20 cellular contexts compared by ENCODE assay signal in the genomic region with DNA sequence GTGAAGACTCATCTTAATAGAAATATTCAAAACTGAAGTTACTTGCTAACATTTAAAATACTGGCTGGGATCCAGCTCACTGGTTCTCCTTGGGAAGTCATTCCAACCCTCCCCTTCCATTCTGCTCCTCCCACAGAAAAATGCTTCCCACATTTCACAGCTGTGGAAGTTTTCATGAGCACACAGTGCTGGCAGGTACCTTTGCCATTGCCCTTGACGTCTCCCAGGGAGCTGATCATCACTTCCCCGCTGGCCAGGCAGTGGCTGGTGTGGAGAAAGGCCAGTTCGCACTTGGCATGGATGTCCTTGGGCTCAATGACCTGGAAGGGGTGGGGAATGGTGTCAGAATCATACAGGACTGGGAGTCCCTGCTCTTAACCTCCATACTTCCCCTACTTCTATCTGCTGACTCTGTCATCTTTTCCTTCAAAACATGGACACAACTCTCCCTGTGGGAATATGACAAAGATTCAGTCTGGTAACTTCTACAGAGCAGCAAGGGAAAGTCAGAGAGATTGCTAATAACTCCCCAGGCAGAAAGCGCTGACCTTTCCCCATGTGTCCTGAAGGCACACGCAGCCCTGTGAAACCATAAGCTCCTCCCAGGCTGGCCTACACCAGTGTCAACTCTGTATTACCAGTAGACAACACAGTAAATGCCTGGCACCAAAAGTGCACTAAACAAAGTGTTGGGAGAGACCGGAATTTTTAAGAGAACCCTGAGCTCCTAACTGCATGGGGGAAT. TPM values are rescaled to one million over a fixed set of nuclear protein-coding genes. Genes with fewer than 3 reads are reported as not detected.
DNase-seq lines count a peak whose midpoint lies in the region; ATAC-seq and TF ChIP-seq lines count a peak whose summit lies in the region.
"Had no signal": no experiment of that assay in that cellular context is flagged by ENCODE, and none has a peak within 500 bp of the region (broad histone marks: within the 10 kb centered on the region; RNA-seq: fewer than 3 reads in every experiment).

No MANE protein-coding gene starts in this region.

- H3K9me3 Mint-ChIP-seq in activated T-cell treated with anti-CD3 and anti-CD28 coated beads, Interleukin-2, amount 50 U/mL, for 24 hours: peaks cover under 1% of the 10 kb centered on the region

- TF ChIP-seq CTCF in fibroblast of villous mesenchyme (IDR thresholded peaks at IDR 0.05; ENCODE audit: insufficient read depth, low read depth, low read length) (no peak), right lobe of liver (IDR thresholded peaks at IDR 0.05) (no peak), stomach (IDR thresholded peaks at IDR 0.05) (no peak), OCI-LY7 (conservative IDR thresholded peaks at IDR 0.05; ENCODE audit: low read length) (no peak)

- no peaks in the 10 kb centered on the region for H3K9me3 ChIP-seq in right lobe of liver
- peaks cover 0 to 1% (median 0%) of the 10 kb centered on the region in 4 donors for H3K9me3 ChIP-seq in stomach
- peaks cover under 1% of the 10 kb centered on the region; the same call in 1 of the 2 replicates for H3K9me3 ChIP-seq in OCI-LY7 (ENCODE audit: low read length)
- H3K9me3 ChIP-seq: SK-N-SH had no signal

- POLR2A ChIA-PET in OCI-LY7 (lab: Charles Lee): interaction anchor here (0.6 kb wide), 2 partner anchors 15 to 1134 kb away, joined by 3 to 6 read pairs; no protein-coding TSS in a partner anchor

- H3K4me2 ChIP-seq in OCI-LY7 (ENCODE audit: low read length): no peak overlapping the region
- H3K4me2 ChIP-seq: SK-N-SH had no signal

- intact Hi-C loops in right lobe of liver (cut with DNase I) (no loop called here), stomach (cut with DNase I; ENCODE audit: low total_unique reads) (no loop called here), OCI-LY7 (cut with micrococcal nuclease; ENCODE audit: unreplicated experiment) (no loop called here)

- H3K27ac ChIP-seq in right lobe of liver: peak overlapping the region; percentile 39 to 67 (median 40)
- peak overlapping the region; percentile 6 to 89 (median 40) for H3K27ac ChIP-seq in stomach
- H3K27ac ChIP-seq in OCI-LY7 (ENCODE audit: low read depth, low read length, poor library complexity, severe bottlenecking): no peak overlapping the region

- TF ChIP-seq POLR2A in right lobe of liver (IDR thresholded peaks at IDR 0.05) (no peak), stomach (IDR thresholded peaks at IDR 0.05) (no peak)

- CTCF ChIA-PET in OCI-LY7 (lab: Charles Lee; ENCODE audit: unreplicated experiment): no interaction called here

- no peaks in the 10 kb centered on the region for H3K79me2 ChIP-seq in OCI-LY7 (ENCODE audit: insufficient read depth, low read depth, low read length)

- no peaks in the 10 kb centered on the region for H3K9me2 ChIP-seq in OCI-LY7 (ENCODE audit: insufficient read depth, low read length)
- H3K9me2 ChIP-seq: SK-N-SH had no signal

- no peaks in the 10 kb centered on the region for H4K20me1 ChIP-seq in OCI-LY7 (ENCODE audit: insufficient read depth, low read length)

- WGBS in right lobe of liver (ENCODE audit: insufficient coverage, low coverage, low lambda C conversion rate, missing lambda C conversion rate): 15% methylated on average over 5 of the region's 6 CpGs
- WGBS in stomach, 5 donors: 61 to 84% (median 67%) methylated on average over 5 to 6 of the region's 6 CpGs

- H3K27me3 ChIP-seq in right lobe of liver (no peaks in the 10 kb centered on the region), stomach (no peaks in the 10 kb centered on the region)
- H3K27me3 ChIP-seq: MG63 had no signal

- no peak overlapping the region for H3K4me3 ChIP-seq in fibroblast of villous mesenchyme (ENCODE audit: low read depth, low read length)
- peak overlapping the region in 1 of 3 donors; percentile 16 for H3K4me3 ChIP-seq in right lobe of liver
- no peak overlapping the region for H3K4me3 ChIP-seq in stomach
- H3K4me3 ChIP-seq in OCI-LY7 (ENCODE audit: low read depth, low read length, poor library complexity, severe bottlenecking): no peak overlapping the region
- H3K4me3 ChIP-seq: MG63 had no signal

- BruUV-seq in OCI-LY7 (replicated peaks; lab: Mats Ljungman, UMichigan): no TSS peak

- TF ChIP-seq EP300 in stomach (IDR thresholded peaks at IDR 0.05): no peak

- no peak overlapping the region for H3K4me3 Mint-ChIP-seq in activated T-cell treated with anti-CD3 and anti-CD28 coated beads, Interleukin-2, amount 50 U/mL, for 24 hours
- H3K4me3 Mint-ChIP-seq: CD4-positive, alpha-beta T cell; dendritic cell treated with granulocyte-macrophage colony-stimulating factor and Interleukin-4, amounts not matched to agents 40 ng/mL and 50 ng/mL, for 4 days; T-helper 2 cell treated with Interferon-gamma antibody and Interleukin-4, amounts not matched to agents 5 μg/mL and 100 μg/mL, for 36 hours had no signal

- peak; percentile 40 to 49 (median 47) for ATAC-seq in right lobe of liver
- ATAC-seq in HG02870 (IDR thresholded peaks at IDR 0.05; ENCODE audit: unreplicated experiment): no peak

- DNase-seq in amniotic epithelial cell (ENCODE audit: low read depth) (peak; percentile 53), fibroblast of villous mesenchyme (ENCODE audit: low read depth) (peak; percentile 12), right lobe of liver (peak; percentile 66 to 83 (median 82)), stomach (peak; percentile 37), SW480 (ENCODE audit: low spot score) (no peak), OCI-LY7 (ENCODE audit: low spot score) (no peak)
- no peak for DNase-seq in activated T-cell treated with anti-CD3 and anti-CD28 coated beads, Interleukin-2, amount 50 U/mL, for 24 hours
- DNase-seq: activated CD8-positive, alpha-beta memory T cell treated with anti-CD3 and anti-CD28 coated beads, Interleukin-2, amount 50 U/mL, for 48 hours; activated gamma-delta T cell; CD4-positive, alpha-beta T cell; DMS 273 treated with DMSO at 0.1 percent for 48 hours; hippocampal formation; mesenchymal stem cell; MG63; NCI-H1417 treated with DMSO at 0.1 percent for 48 hours; NCI-H2107; SK-N-SH had no signal

- H3K4me1 Mint-ChIP-seq in activated T-cell treated with anti-CD3 and anti-CD28 coated beads, Interleukin-2, amount 50 U/mL, for 24 hours (ENCODE audit: low read depth): no peaks in the 10 kb centered on the region

- H3K27me3 Mint-ChIP-seq in activated T-cell treated with anti-CD3 and anti-CD28 coated beads, Interleukin-2, amount 50 U/mL, for 24 hours: no peaks in the 10 kb centered on the region
- H3K27me3 Mint-ChIP-seq: CD4-positive, alpha-beta T cell; dendritic cell treated with granulocyte-macrophage colony-stimulating factor and Interleukin-4, amounts not matched to agents 40 ng/mL and 50 ng/mL, for 4 days had no signal

- no peaks in the 10 kb centered on the region for H3K36me3 Mint-ChIP-seq in activated T-cell treated with anti-CD3 and anti-CD28 coated beads, Interleukin-2, amount 50 U/mL, for 24 hours (ENCODE audit: low read depth)

- peaks cover 0 to 55% (median 21%) of the 10 kb centered on the region in 4 donors for H3K4me1 ChIP-seq in right lobe of liver
- H3K4me1 ChIP-seq in stomach: peaks cover 40 to 66% (median 56%) of the 10 kb centered on the region in 4 donors
- H3K4me1 ChIP-seq in OCI-LY7 (ENCODE audit: insufficient read depth, low read length, poor library complexity, severe bottlenecking): peaks cover 6% of the 10 kb centered on the region

- H2AFZ ChIP-seq in OCI-LY7 (ENCODE audit: low read length): no peak overlapping the region

- H3K36me3 ChIP-seq in right lobe of liver (peaks cover 0 to 57% (median 21%) of the 10 kb centered on the region in 4 donors), stomach (peaks cover 34 to 63% (median 56%) of the 10 kb centered on the region in 4 donors), OCI-LY7 (ENCODE audit: insufficient read depth, low read length) (no peaks in the 10 kb centered on the region)
- H3K36me3 ChIP-seq: MG63 had no signal

- H3K27ac Mint-ChIP-seq in activated T-cell treated with anti-CD3 and anti-CD28 coated beads, Interleukin-2, amount 50 U/mL, for 24 hours: no peak overlapping the region
- H3K27ac Mint-ChIP-seq: CD4-positive, alpha-beta T cell; dendritic cell treated with granulocyte-macrophage colony-stimulating factor and Interleukin-4, amounts not matched to agents 40 ng/mL and 50 ng/mL, for 4 days; T-helper 2 cell treated with Interferon-gamma antibody and Interleukin-4, amounts not matched to agents 5 μg/mL and 100 μg/mL, for 36 hours had no signal

RNA-seq across cellular contexts. Expression of gene SELENBP1, which starts 4.3 kb away (rescaled TPM):
- total RNA-seq in fibroblast of villous mesenchyme: 23.3 and 27.7 TPM in 2 replicates
- 100 to 1,000 TPM in 4 of 6 experiments, 10 to 100 TPM in 2; 83.4 to 423 (median 208) TPM for total RNA-seq in right lobe of liver
- 100 to 1,000 TPM in 4 of 5 donors, 10 to 100 TPM in 1; 68.8 to 661 (median 281) TPM for total RNA-seq in stomach
- 100 to 1,000 TPM; 102 to 153 (median 117) TPM for polyA plus RNA-seq in stomach
- total RNA-seq in OCI-LY7 (2014; rRNA removed; shearing (Covaris generic)): not detected in 2 replicates
- total RNA-seq in OCI-LY7 (2022): not detected in 2 replicates
- total RNA-seq: CD4-positive, alpha-beta T cell had no signal

RNA-seq across cellular contexts. Expression of gene RFX5, which starts 21.1 kb away (rescaled TPM):
- total RNA-seq in fibroblast of villous mesenchyme: 34.8 and 58.7 TPM in 2 replicates
- 10 to 100 TPM in 5 of 6 experiments, 1 to 10 TPM in 1; 9.8 to 23.0 (median 16.8) TPM for total RNA-seq in right lobe of liver
- 100 to 1,000 TPM in 1 of 5 donors, 10 to 100 TPM in 4; 20.4 to 117 (median 39.1) TPM for total RNA-seq in stomach
- polyA plus RNA-seq in stomach: 10 to 100 TPM in 2 of 3 donors, 1 to 10 TPM in 1; 9.9 to 19.4 (median 14.2) TPM
- 99.7 and 122 TPM in 2 replicates for total RNA-seq in OCI-LY7 (2014; rRNA removed; shearing (Covaris generic))
- total RNA-seq in OCI-LY7 (2022): 115 and 131 TPM in 2 replicates

RNA-seq across cellular contexts. Expression of gene PSMB4, which starts 31.2 kb away (rescaled TPM):
- total RNA-seq in fibroblast of villous mesenchyme (427 and 490 TPM in 2 replicates), right lobe of liver (100 to 1,000 TPM; 125 to 174 (median 151) TPM), stomach (100 to 1,000 TPM; 111 to 258 (median 166) TPM), OCI-LY7 (2022) (240 and 242 TPM in 2 replicates)
- polyA plus RNA-seq in stomach: 100 to 1,000 TPM; 314 to 358 (median 329) TPM
- total RNA-seq in OCI-LY7 (2014; rRNA removed; shearing (Covaris generic)): 230 and 301 TPM in 2 replicates

RNA-seq across cellular contexts. Expression of gene PI4KB, which starts 41.0 kb away (rescaled TPM):
- total RNA-seq in fibroblast of villous mesenchyme (61.2 and 85.5 TPM in 2 replicates), right lobe of liver (10 to 100 TPM; 20.0 to 24.7 (median 22.7) TPM), stomach (100 to 1,000 TPM in 2 of 5 donors, 10 to 100 TPM in 3; 33.2 to 187 (median 62.6) TPM), OCI-LY7 (2022) (50.6 and 60.4 TPM in 2 replicates)
- polyA plus RNA-seq in stomach: 10 to 100 TPM; 24.1 to 33.5 (median 25.3) TPM
- total RNA-seq in OCI-LY7 (2014; rRNA removed; shearing (Covaris generic)): 36.9 and 38.0 TPM in 2 replicates

Comparison
In these comparisons a context has a peak if more than half of its experiments do, and no peak if none do; other contexts are left out.
1. DNase-seq: peak in amniotic epithelial cell (single experiment), fibroblast of villous mesenchyme (single experiment), right lobe of liver (3 of 3) and stomach (single experiment); none in SW480 (single experiment), activated T-cell treated with anti-CD3 and anti-CD28 coated beads, Interleukin-2, amount 50 U/mL, for 24 hours (single experiment) and OCI-LY7 (single experiment).
2. RNA of gene SELENBP1, which starts 4.3 kb away (total RNA-seq): 83.4 to 423 TPM in right lobe of liver, 68.8 to 661 TPM in stomach and 23.3 to 27.7 TPM in fibroblast of villous mesenchyme; not detected in OCI-LY7; every median in the first group is over 10 times any median in the second.